8 cellular contexts compared by ENCODE assay signal in genomic region chr5:55407059-55407684, GRCh38.
A peak's percentile ranks its signal among the peaks of the same experiment; 100 is the strongest.
DNase-seq lines count a peak whose midpoint lies in the region; ATAC-seq and TF ChIP-seq lines count a peak whose summit lies in the region.

No MANE protein-coding gene starts in this region.

- WGBS in neuronal stem cell (ENCODE audit: extremely low coverage in 2 of 2, insufficient read length in 2 of 2, insufficient replicate concordance in 1 of 2), 2 donors: no CpG with 5 or more reads among the region's 1 CpG

- H4K91ac ChIP-seq in neuronal stem cell (ENCODE audit: low read depth, low read length, poor library complexity): no peak overlapping the region

- H3K4ac ChIP-seq in neuronal stem cell (ENCODE audit: low read length): no peak overlapping the region

- no peak overlapping the region for H2BK12ac ChIP-seq in neuronal stem cell (ENCODE audit: low read length)

- H3K4me3 ChIP-seq in choroid plexus epithelial cell (ENCODE audit: low read depth, low read length) (no peak overlapping the region), lower lobe of right lung (no peak overlapping the region), neuronal stem cell (ENCODE audit: low read length in 2 of 2) (no peak overlapping the region)

- no peaks in the 10 kb centered on the region for H3K79me1 ChIP-seq in neuronal stem cell (ENCODE audit: low read depth, low read length)

- no peak overlapping the region for H4K8ac ChIP-seq in neuronal stem cell (ENCODE audit: low read depth, low read length)

- H3K4me2 ChIP-seq in neuronal stem cell (ENCODE audit: insufficient read depth, low read length, poor library complexity, severe bottlenecking): no peak overlapping the region

- DNase-seq in NCI-H446 (lab: John Stamatoyannopoulos, UW): peak; percentile 4 to 33
- no peak for DNase-seq in NCI-H446 treated with DMSO at 0.1 percent for 48 hours (lab: John Stamatoyannopoulos, UW)
- DNase-seq in NCI-H226: peak; percentile 2
- peak; percentile 82 for DNase-seq in choroid plexus epithelial cell (ENCODE audit: low read depth)
- DNase-seq in lower lobe of right lung: no peak
- no peak for DNase-seq in neuronal stem cell (ENCODE audit: low spot score)

- H3K9me3 ChIP-seq in lower lobe of right lung (no peaks in the 10 kb centered on the region), neuronal stem cell (replicated peaks in 1 of 2; ENCODE audit: control insufficient read depth in 2 of 2, insufficient read depth in 1 of 2, low read depth in 1 of 2, low read length in 2 of 2) (no peaks in the 10 kb centered on the region)

- intact Hi-C loops in lower lobe of right lung (cut with DNase I): no loop called here

- H3K36me3 ChIP-seq in lower lobe of right lung (peaks cover 63% of the 10 kb centered on the region), neuronal stem cell (replicated peaks in 1 of 2; ENCODE audit: control insufficient read depth in 2 of 2, insufficient read depth in 2 of 2, low read length in 2 of 2) (peaks cover 7 to 99% of the 10 kb centered on the region in 2 donors)

- H3K4me1 ChIP-seq in lower lobe of right lung: peaks cover 4% of the 10 kb centered on the region
- no peaks in the 10 kb centered on the region for H3K4me1 ChIP-seq in neuronal stem cell (ENCODE audit: control insufficient read depth in 2 of 2, insufficient read depth in 1 of 2, low read depth in 1 of 2, low read length in 2 of 2)

- H2BK120ac ChIP-seq in neuronal stem cell (ENCODE audit: low read depth, low read length): no peak overlapping the region

- no peak overlapping the region for H3K14ac ChIP-seq in neuronal stem cell (ENCODE audit: low read length)

- TF ChIP-seq CTCF in choroid plexus epithelial cell (conservative IDR thresholded peaks at IDR 0.05; ENCODE audit: low read depth, low read length): peak; percentile 84
- peak; percentile 69 for TF ChIP-seq CTCF in lower lobe of right lung (IDR thresholded peaks at IDR 0.05)

- H2AK5ac ChIP-seq in neuronal stem cell (ENCODE audit: low read depth, low read length): no peak overlapping the region

- H3K27me3 ChIP-seq in lower lobe of right lung (ENCODE audit: low read depth) (no peaks in the 10 kb centered on the region), neuronal stem cell (ENCODE audit: control insufficient read depth in 3 of 3, insufficient read depth in 3 of 3, low read depth in 1 of 3, low read length in 3 of 3) (no peaks in the 10 kb centered on the region)

- H3K18ac ChIP-seq in neuronal stem cell (ENCODE audit: low read length): no peak overlapping the region

- H2BK5ac ChIP-seq in neuronal stem cell (ENCODE audit: low read length): no peak overlapping the region

- H3K27ac ChIP-seq in lower lobe of right lung: no peak overlapping the region
- H3K27ac ChIP-seq in neuronal stem cell (replicated peaks; ENCODE audit: low read length): no peak overlapping the region

- no peak overlapping the region for H3K9ac ChIP-seq in neuronal stem cell (ENCODE audit: low read depth, low read length, poor library complexity)

- H2BK15ac ChIP-seq in neuronal stem cell (ENCODE audit: low read length): no peak overlapping the region

- no peak overlapping the region for H2AFZ ChIP-seq in neuronal stem cell (ENCODE audit: low read length)

- ATAC-seq in lower lobe of right lung (peak; percentile 55 to 77), GM21619 (IDR thresholded peaks at IDR 0.05; ENCODE audit: unreplicated experiment) (no peak), GM18858 (IDR thresholded peaks at IDR 0.05; ENCODE audit: unreplicated experiment) (no peak)

- no peak overlapping the region for H3K23ac ChIP-seq in neuronal stem cell (ENCODE audit: low read depth, low read length, poor library complexity)

Comparison
In these comparisons a context has a peak if more than half of its experiments do, and no peak if none do; other contexts are left out.
1. DNase-seq: peak in NCI-H446 (2 of 2), NCI-H226 (single experiment) and choroid plexus epithelial cell (single experiment); none in NCI-H446 treated with DMSO at 0.1 percent for 48 hours (single experiment), lower lobe of right lung (single experiment) and neuronal stem cell (single experiment).
2. ATAC-seq: peak in lower lobe of right lung (2 of 2); none in GM21619 (single experiment) and GM18858 (single experiment).